1 cellular context compared by ENCODE assay signal in genomic region chr19:40232949-40233810, GRCh38.
A peak's percentile ranks its signal among the peaks of the same experiment; 100 is the strongest.
TF ChIP-seq lines count a peak whose summit lies in the region.

No MANE protein-coding gene starts in this region.

TF ChIP-seq in K562, 482 proteins besides CTCF, POLR2A, EP300 and RAD21:
- TF ChIP-seq CBX1 (IDR thresholded peaks at IDR 0.05; ENCODE audit: low read depth) (no peak), ZBTB33 (CRISPR knock-in tag; IDR thresholded peaks at IDR 0.05) (peak; percentile 4; the same call in 1 of the 2 replicates), FOXO4 (CRISPR knock-in tag; IDR thresholded peaks at IDR 0.05) (no peak), MYBL2 (IDR thresholded peaks at IDR 0.05; ENCODE audit: low read depth) (no peak), MYBL2 (CRISPR knock-in tag; IDR thresholded peaks at IDR 0.05; ENCODE audit: borderline replicate concordance) (no peak), RBM22 (IDR thresholded peaks at IDR 0.05; ENCODE audit: low read depth, low read length, poor library complexity, severe bottlenecking) (peak; percentile 37), HMGN3 (IDR thresholded peaks at IDR 0.05; ENCODE audit: borderline replicate concordance, extremely low read depth, insufficient read length, low read depth, low read length) (peak; percentile 14), CHCHD3 (CRISPR knock-in tag; IDR thresholded peaks at IDR 0.05) (no peak), NEUROD1 (IDR thresholded peaks at IDR 0.05; ENCODE audit: borderline replicate concordance, low read depth, low read length, partially characterized antibody) (no peak)
